Comparison of ENCODE assay signal across 9 cellular contexts in genomic region chr22:23305321-23305910, GRCh38.
A peak's percentile ranks its signal among the peaks of the same experiment; 100 is the strongest.
DNase-seq lines count a peak whose midpoint lies in the region; ATAC-seq, FAIRE-seq and TF ChIP-seq lines count a peak whose summit lies in the region.
"Had no signal": no experiment of that assay in that cellular context is flagged by ENCODE, and none has a peak within 500 bp of the region (broad histone marks: within the 10 kb centered on the region; RNA-seq: fewer than 3 reads in every experiment).

No MANE protein-coding gene starts in this region.

- peak; percentile 39 for ATAC-seq in body of pancreas
- no peak for ATAC-seq in HG03469 (IDR thresholded peaks at IDR 0.05; ENCODE audit: unreplicated experiment)
- no peak for ATAC-seq in GM21360 (IDR thresholded peaks at IDR 0.05; ENCODE audit: unreplicated experiment)
- ATAC-seq: activated CD4-positive, CD25-positive, alpha-beta regulatory T cell treated with anti-CD3 and anti-CD28 coated beads, Interleukin-2, amount 50 U/mL, for 24 hours had no signal

- TF ChIP-seq CTCF in body of pancreas (IDR thresholded peaks at IDR 0.05) (no peak), stomach (IDR thresholded peaks at IDR 0.05) (no peak)

- H3K4me1 ChIP-seq in body of pancreas, result no peaks in the 10 kb centered on the region
- peaks cover 9 to 31% (median 25%) of the 10 kb centered on the region in 4 donors for H3K4me1 ChIP-seq in stomach

- 89 to 98% methylated on average over 9 of the region's 9 CpGs for WGBS in body of pancreas, 2 donors
- WGBS in stomach, 5 donors, result 60 to 84% (median 77%) methylated on average over 6 to 9 of the region's 9 CpGs

- no peak for TF ChIP-seq EP300 in stomach (IDR thresholded peaks at IDR 0.05)

- H3K27ac ChIP-seq in body of pancreas (peak overlapping the region in 3 of 4 donors; percentile 45 to 71 (median 69)), stomach (peak overlapping the region; percentile 74 to 90 (median 79))

- H3K36me3 ChIP-seq in body of pancreas (replicated peaks in 1 of 2; ENCODE audit: insufficient read depth in 1 of 2, low read depth in 2 of 2) (no peaks in the 10 kb centered on the region), stomach (peaks cover 13 to 33% (median 32%) of the 10 kb centered on the region in 4 donors)

- H3K9me3 ChIP-seq in body of pancreas, result no peaks in the 10 kb centered on the region
- no peaks in the 10 kb centered on the region for H3K9me3 ChIP-seq in stomach

- H3K27me3 ChIP-seq in body of pancreas (no peaks in the 10 kb centered on the region), stomach (no peaks in the 10 kb centered on the region)

- FAIRE-seq in H54 (lab: Jason Lieb, UNC), result no peak

- H3K4me3 ChIP-seq in body of pancreas, result no peak overlapping the region
- no peak overlapping the region for H3K4me3 ChIP-seq in stomach

- TF ChIP-seq POLR2A in H54 (IDR thresholded peaks at IDR 0.05; ENCODE audit: low read depth, low read length) (no peak), body of pancreas (IDR thresholded peaks at IDR 0.05) (no peak), stomach (IDR thresholded peaks at IDR 0.05) (no peak)

- DNase-seq in H54 (ENCODE audit: insufficient read length, low spot score), result peak; percentile 71
- no peak for DNase-seq in body of pancreas
- peak; percentile 57 for DNase-seq in iris pigment epithelial cell (ENCODE audit: low read depth)
- no peak for DNase-seq in stomach
- DNase-seq in GM19240 (ENCODE audit: insufficient read length, low spot score), result no peak
- DNase-seq in COR-L47 (lab: John Stamatoyannopoulos, UW), result no peak

- intact Hi-C loops in body of pancreas (cut with DNase I), result no loop called here
- intact Hi-C loops in stomach (cut with DNase I; ENCODE audit: low total_unique reads), result no loop called here

Comparison
In these comparisons a context has a peak if more than half of its experiments do, and no peak if none do; other contexts are left out.
1. DNase-seq: peak in H54 (single experiment) and iris pigment epithelial cell (single experiment); none in body of pancreas (0 of 4), stomach (single experiment), GM19240 (single experiment) and COR-L47 (single experiment).